In genomic region chr12:70667253-70667652, GRCh38 we compare ENCODE assay signal across 3 cellular contexts.
TF ChIP-seq lines count a peak whose summit lies in the region.

No MANE protein-coding gene starts in this region.

TF ChIP-seq in HepG2, 621 proteins besides CTCF, POLR2A, EP300 and RAD21:
- TF ChIP-seq REXO4 (CRISPR knock-in tag; IDR thresholded peaks at IDR 0.05; ENCODE audit: borderline replicate concordance), result no peak
- no peak for TF ChIP-seq KLF12 (CRISPR knock-in tag; IDR thresholded peaks at IDR 0.05; ENCODE audit: borderline replicate concordance)
- TF ChIP-seq ZNF550 (CRISPR knock-in tag; IDR thresholded peaks at IDR 0.05; ENCODE audit: borderline replicate concordance), result no peak
- no peak for TF ChIP-seq MTA1 (CRISPR knock-in tag; IDR thresholded peaks at IDR 0.05; ENCODE audit: borderline replicate concordance)
- TF ChIP-seq CREM (IDR thresholded peaks at IDR 0.05), result no peak
- TF ChIP-seq CREM (CRISPR knock-in tag; IDR thresholded peaks at IDR 0.05), result no peak
- no peak for TF ChIP-seq ZNF33A (CRISPR knock-in tag; IDR thresholded peaks at IDR 0.05; ENCODE audit: borderline replicate concordance)
- TF ChIP-seq MAFF (IDR thresholded peaks at IDR 0.05; ENCODE audit: low read depth, low read length), result peak; percentile 37; the same call in 1 of the 2 replicates
- TF ChIP-seq MAFK (conservative IDR thresholded peaks at IDR 0.05 in 1 of 2, IDR thresholded peaks at IDR 0.05 in 1 of 2; ENCODE audit: low read length in 2 of 2), result peak; percentile 31 to 70; a peak in 3 of 4 replicates
- no peak for TF ChIP-seq HNRNPH1 (optimal IDR thresholded peaks at IDR 0.05; ENCODE audit: low read depth, low read length)

TF ChIP-seq in IMR-90, 13 proteins besides CTCF, POLR2A, EP300 and RAD21:
- TF ChIP-seq MAZ (IDR thresholded peaks at IDR 0.05; ENCODE audit: borderline replicate concordance, low read depth, low read length), result no peak
- no peak for TF ChIP-seq RFX5 (IDR thresholded peaks at IDR 0.05; ENCODE audit: low read depth, low read length)
- no peak for TF ChIP-seq CHD1 (IDR thresholded peaks at IDR 0.05; ENCODE audit: low read depth, low read length)
- no peak for TF ChIP-seq RCOR1 (IDR thresholded peaks at IDR 0.05; ENCODE audit: insufficient replicate concordance, low read length)
- no peak for TF ChIP-seq ELK1 (IDR thresholded peaks at IDR 0.05; ENCODE audit: borderline replicate concordance, low read depth, low read length)

TF ChIP-seq in H1, 55 proteins besides CTCF, POLR2A, EP300 and RAD21:
- TF ChIP-seq BCL11A (IDR thresholded peaks at IDR 0.05; ENCODE audit: low read depth in 2 of 2, low read length in 2 of 2), result no peak
- no peak for TF ChIP-seq SUZ12 (IDR thresholded peaks at IDR 0.05; ENCODE audit: low read length)
- no peak for TF ChIP-seq CTBP2 (IDR thresholded peaks at IDR 0.05; ENCODE audit: borderline replicate concordance, insufficient read depth, insufficient read length, low read length)
- no peak for TF ChIP-seq MAX (IDR thresholded peaks at IDR 0.05)
TF ChIP-seq in H1: peak in this region for 0.
